ENCODE assay signal across 12 cellular contexts in the genomic region with DNA sequence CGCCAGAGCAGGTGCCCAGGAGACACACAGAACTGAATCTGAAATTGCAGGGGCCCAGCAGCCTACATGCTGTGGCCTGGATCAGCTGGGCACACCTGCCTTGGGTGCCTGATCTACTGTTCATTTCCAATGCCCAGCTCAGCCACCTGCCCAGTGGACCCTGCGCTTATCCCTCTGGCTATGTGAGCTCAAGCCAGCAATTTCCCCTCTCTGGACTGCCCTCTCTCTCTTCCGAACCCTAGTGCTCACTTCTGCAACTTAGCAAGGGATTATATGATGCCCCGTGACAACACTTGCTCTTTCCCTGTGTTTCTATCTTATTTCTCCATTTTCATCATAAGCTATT.
DNase-seq lines count a peak whose midpoint lies in the region; ATAC-seq, FAIRE-seq and TF ChIP-seq lines count a peak whose summit lies in the region.
"Had no signal": no experiment of that assay in that cellular context is flagged by ENCODE, and none has a peak within 500 bp of the region (broad histone marks: within the 10 kb centered on the region; RNA-seq: fewer than 3 reads in every experiment).

No MANE protein-coding gene starts in this region.

- ATAC-seq in GM12878 = peak; percentile 18
- ATAC-seq in stimulated activated memory B cell treated with anti-CD40 and anti-IgM and Interleukin-4, amounts not matched to agents 10 μg/mL and 1 μg/mL and 100 μg/mL, for 72 hours = no peak
- no peak for ATAC-seq in GM18517 (IDR thresholded peaks at IDR 0.05; ENCODE audit: unreplicated experiment)

- WGBS in GM12878 (ENCODE audit: insufficient coverage, insufficient replicate concordance, low lambda C conversion rate, missing lambda C conversion rate) = 56% methylated on average over 4 of the region's 4 CpGs
- 66 to 78% (median 71%) methylated on average over 4 of the region's 4 CpGs for WGBS in adrenal gland, 4 donors

- no peak overlapping the region for H3K9ac ChIP-seq in GM12878 (ENCODE audit: control insufficient read depth, insufficient read depth, low read length)

- no peaks in the 10 kb centered on the region for H4K20me1 ChIP-seq in GM12878 (ENCODE audit: control insufficient read depth, insufficient read depth)

- TF ChIP-seq CTCF in GM12878 (IDR thresholded peaks at IDR 0.05 in 2 of 3, conservative IDR thresholded peaks at IDR 0.05 in 1 of 3; ENCODE audit: control insufficient read depth in 2 of 3, extremely low read depth in 1 of 3, insufficient read depth in 1 of 3, low read depth in 3 of 3, low read length in 3 of 3) = no peak
- no peak for TF ChIP-seq CTCF in adrenal gland (IDR thresholded peaks at IDR 0.05)

- SMC1A ChIA-PET in GM12878 (lab: Charles Lee; ENCODE audit: uncharacterized antibody, unreplicated experiment) = interaction anchor here (0.8 to 5.4 kb wide), 8 partner anchors 19 to 1011 kb away, joined by 3 to 46 read pairs (median 3); no protein-coding TSS in a partner anchor

- intact Hi-C loops in activated CD4-positive, alpha-beta T cell treated with anti-CD3 and anti-CD28 coated beads, Interleukin-2, amount 10 ng/mL, durations not matched to agents 24 days and 14 days (cut with micrococcal nuclease) = loop anchor here (2.0 to 5.0 kb wide), 6 partner anchors 27 to 1010 kb away; no protein-coding TSS in a partner anchor
- intact Hi-C loops in GM12878 (cut with micrococcal nuclease; ENCODE audit: unreplicated experiment) = loop anchor here (2.0 to 10.0 kb wide), 6 partner anchors 25 to 910 kb away; no protein-coding TSS in a partner anchor
- intact Hi-C loops in adrenal gland (cut with DNase I) = loop anchor here in 1 of 2 donors (5.0 to 10.0 kb wide), 2 partner anchors 913 to 1010 kb away; no protein-coding TSS in a partner anchor

- TF ChIP-seq RAD21 in GM12878 (IDR thresholded peaks at IDR 0.05; ENCODE audit: insufficient read depth, low read depth, low read length) = no peak

- peaks cover 79% of the 10 kb centered on the region for H3K4me1 Mint-ChIP-seq in activated CD4-positive, alpha-beta T cell treated with anti-CD3 and anti-CD28 coated beads, Interleukin-2, amount 10 ng/mL, durations not matched to agents 24 days and 14 days
- H3K4me1 Mint-ChIP-seq in activated CD4-positive, alpha-beta T cell treated with anti-CD3 and anti-CD28 coated beads, Interleukin-2, amount 10 ng/mL, durations not matched to agents 7 days and 5 days = peaks cover 76% of the 10 kb centered on the region
- H3K4me1 Mint-ChIP-seq in stimulated activated memory B cell treated with anti-CD40 and anti-IgM and Interleukin-4, amounts not matched to agents 10 μg/mL and 1 μg/mL and 100 μg/mL, for 72 hours = peaks cover 50% of the 10 kb centered on the region

- peaks cover 43% of the 10 kb centered on the region for H3K27me3 Mint-ChIP-seq in activated CD4-positive, alpha-beta T cell treated with anti-CD3 and anti-CD28 coated beads, Interleukin-2, amount 10 ng/mL, durations not matched to agents 24 days and 14 days
- peaks cover 68% of the 10 kb centered on the region for H3K27me3 Mint-ChIP-seq in activated CD4-positive, alpha-beta T cell treated with anti-CD3 and anti-CD28 coated beads, Interleukin-2, amount 10 ng/mL, durations not matched to agents 7 days and 5 days
- H3K27me3 Mint-ChIP-seq in stimulated activated memory B cell treated with anti-CD40 and anti-IgM and Interleukin-4, amounts not matched to agents 10 μg/mL and 1 μg/mL and 100 μg/mL, for 72 hours = peaks cover 5% of the 10 kb centered on the region

- no peak overlapping the region for H3K4me3 ChIP-seq in GM12878
- H3K4me3 ChIP-seq in adrenal gland = no peak overlapping the region
- H3K4me3 ChIP-seq: sigmoid colon, uterus had no signal

- peaks cover 1% of the 10 kb centered on the region for H3K36me3 Mint-ChIP-seq in activated CD4-positive, alpha-beta T cell treated with anti-CD3 and anti-CD28 coated beads, Interleukin-2, amount 10 ng/mL, durations not matched to agents 24 days and 14 days (ENCODE audit: low read depth)
- no peaks in the 10 kb centered on the region for H3K36me3 Mint-ChIP-seq in activated CD4-positive, alpha-beta T cell treated with anti-CD3 and anti-CD28 coated beads, Interleukin-2, amount 10 ng/mL, durations not matched to agents 7 days and 5 days (ENCODE audit: low read depth)
- H3K36me3 Mint-ChIP-seq in stimulated activated memory B cell treated with anti-CD40 and anti-IgM and Interleukin-4, amounts not matched to agents 10 μg/mL and 1 μg/mL and 100 μg/mL, for 72 hours = no peaks in the 10 kb centered on the region

- no peak for TF ChIP-seq POLR2A in GM12878 (IDR thresholded peaks at IDR 0.05; ENCODE audit: low read depth, low read length)
- TF ChIP-seq POLR2A in adrenal gland (IDR thresholded peaks at IDR 0.05) = no peak

- no peak for TF ChIP-seq EP300 in GM12878 (IDR thresholded peaks at IDR 0.05; ENCODE audit: borderline replicate concordance in 1 of 2, control insufficient read depth in 1 of 2, low read depth in 2 of 2, low read length in 2 of 2)

- H3K4me3 Mint-ChIP-seq in activated CD4-positive, alpha-beta T cell treated with anti-CD3 and anti-CD28 coated beads, Interleukin-2, amount 10 ng/mL, durations not matched to agents 24 days and 14 days = peak overlapping the region; percentile 8
- no peak overlapping the region for H3K4me3 Mint-ChIP-seq in activated CD4-positive, alpha-beta T cell treated with anti-CD3 and anti-CD28 coated beads, Interleukin-2, amount 10 ng/mL, durations not matched to agents 7 days and 5 days
- H3K4me3 Mint-ChIP-seq in stimulated activated memory B cell treated with anti-CD40 and anti-IgM and Interleukin-4, amounts not matched to agents 10 μg/mL and 1 μg/mL and 100 μg/mL, for 72 hours = no peak overlapping the region
- H3K4me3 Mint-ChIP-seq: endodermal cell had no signal

- POLR2A ChIA-PET in activated CD4-positive, alpha-beta T cell treated with anti-CD3 and anti-CD28 coated beads, Interleukin-2, amount 10 ng/mL, durations not matched to agents 7 days and 5 days (lab: Charles Lee) = no interaction called here
- POLR2A ChIA-PET in GM12878 (lab: Charles Lee) = no interaction called here

- no peak overlapping the region; the same call in 1 of the 2 replicates for H2AFZ ChIP-seq in GM12878 (ENCODE audit: control insufficient read depth, low read depth, low read length)

- no peaks in the 10 kb centered on the region for H3K36me3 ChIP-seq in KOPT-K1 (ENCODE audit: insufficient read depth, low read length)
- no peaks in the 10 kb centered on the region for H3K36me3 ChIP-seq in GM12878 (ENCODE audit: control insufficient read depth in 2 of 2, insufficient read depth in 2 of 2, low read length in 1 of 2)
- H3K36me3 ChIP-seq in adrenal gland (replicated peaks in 1 of 2) = no peaks in the 10 kb centered on the region
- H3K36me3 ChIP-seq: sigmoid colon, uterus had no signal

- in situ Hi-C loops in GM12878 (cut with MboI) = loop anchor here (5.0 kb wide), 2 partner anchors 730 to 1020 kb away; no protein-coding TSS in a partner anchor

- peak; percentile 67 for DNase-seq in activated CD4-positive, alpha-beta T cell treated with anti-CD3 and anti-CD28 coated beads, Interleukin-2, amount 10 ng/mL, durations not matched to agents 24 days and 14 days
- DNase-seq in activated CD4-positive, alpha-beta T cell treated with anti-CD3 and anti-CD28 coated beads, Interleukin-2, amount 10 ng/mL, durations not matched to agents 7 days and 5 days = no peak
- DNase-seq in GM12878 (ENCODE audit: low read depth, low spot score) (no peak), adrenal gland (no peak)
- no peak for DNase-seq in stimulated activated CD4-positive, alpha-beta T cell treated with anti-CD3 and anti-CD28 coated beads, Interleukin-4, amount 100 ng/mL, for 24 hours
- DNase-seq: NCI-H1436 treated with DMSO at 0.1 percent for 48 hours had no signal

- CTCF ChIA-PET in activated CD4-positive, alpha-beta T cell treated with anti-CD3 and anti-CD28 coated beads, Interleukin-2, amount 10 ng/mL, durations not matched to agents 7 days and 5 days (lab: Charles Lee) = interaction anchor here (0.6 to 16.6 kb wide), 21 partner anchors 7 to 1036 kb away, joined by 3 to 219 read pairs (median 4); no protein-coding TSS in a partner anchor
- CTCF ChIA-PET in GM12878 (lab: Yijun Ruan, JAX) = interaction anchor here (0.6 to 4.6 kb wide), 19 partner anchors 10 to 1012 kb away, joined by 3 to 52 read pairs (median 7); no protein-coding TSS in a partner anchor

- peak overlapping the region; percentile 65 for H3K4me2 ChIP-seq in GM12878 (ENCODE audit: control insufficient read depth, insufficient read depth)

- no peaks in the 10 kb centered on the region for H3K79me2 ChIP-seq in GM12878 (ENCODE audit: control insufficient read depth, insufficient read depth, low read length)

- H3K9me3 Mint-ChIP-seq in activated CD4-positive, alpha-beta T cell treated with anti-CD3 and anti-CD28 coated beads, Interleukin-2, amount 10 ng/mL, durations not matched to agents 24 days and 14 days = no peaks in the 10 kb centered on the region
- no peaks in the 10 kb centered on the region for H3K9me3 Mint-ChIP-seq in activated CD4-positive, alpha-beta T cell treated with anti-CD3 and anti-CD28 coated beads, Interleukin-2, amount 10 ng/mL, durations not matched to agents 7 days and 5 days
- no peaks in the 10 kb centered on the region for H3K9me3 Mint-ChIP-seq in stimulated activated memory B cell treated with anti-CD40 and anti-IgM and Interleukin-4, amounts not matched to agents 10 μg/mL and 1 μg/mL and 100 μg/mL, for 72 hours
- H3K9me3 Mint-ChIP-seq: endodermal cell had no signal

- RAD21 ChIA-PET in GM12878 (lab: Charles Lee; ENCODE audit: unreplicated experiment) = interaction anchor here (1.0 to 3.5 kb wide), 7 partner anchors 8 to 1009 kb away, joined by 3 to 21 read pairs (median 7); no protein-coding TSS in a partner anchor

- H3K9me3 ChIP-seq in KOPT-K1 (ENCODE audit: insufficient read depth, low read length, poor library complexity, severe bottlenecking) (no peaks in the 10 kb centered on the region), GM12878 (replicated peaks; ENCODE audit: control insufficient read depth, insufficient read depth, low read length) (no peaks in the 10 kb centered on the region; the same call in 2 of the 3 replicates), adrenal gland (replicated peaks in 1 of 3) (no peaks in the 10 kb centered on the region)
- H3K9me3 ChIP-seq: sigmoid colon, uterus had no signal

- H3K4me1 ChIP-seq in GM12878 (ENCODE audit: control insufficient read depth, insufficient read depth, low read length) = peaks cover 43% of the 10 kb centered on the region
- H3K4me1 ChIP-seq in adrenal gland (replicated peaks in 1 of 2) = peaks cover 0 to 10% of the 10 kb centered on the region in 2 donors
- H3K4me1 ChIP-seq: sigmoid colon, uterus had no signal

- H3K27ac Mint-ChIP-seq in activated CD4-positive, alpha-beta T cell treated with anti-CD3 and anti-CD28 coated beads, Interleukin-2, amount 10 ng/mL, durations not matched to agents 24 days and 14 days = peak overlapping the region; percentile 86
- no peak overlapping the region for H3K27ac Mint-ChIP-seq in activated CD4-positive, alpha-beta T cell treated with anti-CD3 and anti-CD28 coated beads, Interleukin-2, amount 10 ng/mL, durations not matched to agents 7 days and 5 days
- H3K27ac Mint-ChIP-seq in stimulated activated memory B cell treated with anti-CD40 and anti-IgM and Interleukin-4, amounts not matched to agents 10 μg/mL and 1 μg/mL and 100 μg/mL, for 72 hours = peak overlapping the region; percentile 75
- H3K27ac Mint-ChIP-seq: endodermal cell had no signal

- no peak for FAIRE-seq in GM12878 (lab: Jason Lieb, UNC)

- H3K27me3 ChIP-seq in GM12878 (replicated peaks in 1 of 2; ENCODE audit: control insufficient read depth in 2 of 2, insufficient read depth in 2 of 2, low read length in 1 of 2) = no peaks in the 10 kb centered on the region; a peak in 1 of 4 replicates
- no peaks in the 10 kb centered on the region for H3K27me3 ChIP-seq in adrenal gland
- H3K27me3 ChIP-seq: sigmoid colon, uterus had no signal

- H3K27ac ChIP-seq in KOPT-K1 (ENCODE audit: low read depth, low read length, poor library complexity, severe bottlenecking) (peak overlapping the region; percentile 19), GM12878 (ENCODE audit: control insufficient read depth, insufficient read depth) (peak overlapping the region; percentile 47), adrenal gland (peak overlapping the region in 1 of 5 donors; percentile 83)
- H3K27ac ChIP-seq: sigmoid colon, uterus had no signal

- no TSS peak for BruUV-seq in GM12878 (replicated peaks; lab: Mats Ljungman, UMichigan)
